ENCODE assay signal across 31 cellular contexts in genomic region chr4:52058275-52058674, GRCh38. TPM values are rescaled to one million over a fixed set of nuclear protein-coding genes. Genes with fewer than 3 reads are reported as not detected.
"Had no signal": no experiment of that assay in that cellular context is flagged by ENCODE, and none has a peak within 500 bp of the region (broad histone marks: within the 10 kb centered on the region; RNA-seq: fewer than 3 reads in every experiment).

No MANE protein-coding gene starts in this region.

- ATAC-seq: activated CD4-positive, alpha-beta T cell treated with anti-CD3 and anti-CD28 coated beads for 36 hours; activated CD8-positive, alpha-beta memory T cell treated with anti-CD3 and anti-CD28 coated beads, Interleukin-2, amount 10 ng/mL, durations not matched to agents 7 days and 5 days; activated CD8-positive, alpha-beta T cell treated with anti-CD3 and anti-CD28 coated beads, Interleukin-2, amount 10 ng/mL, durations not matched to agents 7 days and 5 days; activated naive CD4-positive, alpha-beta T cell treated with anti-CD3 and anti-CD28 coated beads, Interleukin-2, amount 50 U/mL, for 72 hours; gastroesophageal sphincter; heart right ventricle had no signal

- H3K4me3 Mint-ChIP-seq: activated CD4-positive, alpha-beta memory T cell treated with anti-CD3 and anti-CD28 coated beads for 36 hours; activated CD4-positive, alpha-beta T cell treated with anti-CD3 and anti-CD28 coated beads for 36 hours; activated CD4-positive, alpha-beta T cell treated with anti-CD3 and anti-CD28 coated beads, Interleukin-2, amount 10 ng/mL, durations not matched to agents 24 days and 14 days; activated CD8-positive, alpha-beta memory T cell treated with anti-CD3 and anti-CD28 coated beads, Interleukin-2, amount 10 ng/mL, durations not matched to agents 7 days and 5 days; activated CD8-positive, alpha-beta T cell treated with anti-CD3 and anti-CD28 coated beads, Interleukin-2, amount 10 ng/mL, durations not matched to agents 7 days and 5 days; activated naive CD4-positive, alpha-beta T cell treated with anti-CD3 and anti-CD28 coated beads, Interleukin-2, amount 10 ng/mL, durations not matched to agents 7 days and 5 days; activated naive CD8-positive, alpha-beta T cell treated with anti-CD3 and anti-CD28 coated beads, Interleukin-2, amount 10 ng/mL, durations not matched to agents 7 days and 5 days; activated T-helper 1 cell treated with anti-CD3 and anti-CD28 coated beads, Interleukin-12 subunit alpha, Interleukin-12 subunit beta, Interleukin-2, Interleukin-4 antibody, amounts not matched to agents 30 ng/mL and 10 ng/mL and 1 ng/mL, durations not matched to agents 14 hours and 24 hours and 36 hours; brain; central memory CD8-positive, alpha-beta T cell; dendritic cell treated with granulocyte-macrophage colony-stimulating factor and Interleukin-4, amounts not matched to agents 40 ng/mL and 50 ng/mL, for 4 days; endodermal cell had no signal

- H3K9me3 Mint-ChIP-seq: activated CD4-positive, alpha-beta memory T cell treated with anti-CD3 and anti-CD28 coated beads for 36 hours; activated CD4-positive, alpha-beta T cell treated with anti-CD3 and anti-CD28 coated beads, Interleukin-2, amount 10 ng/mL, durations not matched to agents 24 days and 14 days; activated naive CD4-positive, alpha-beta T cell treated with anti-CD3 and anti-CD28 coated beads, Interleukin-2, amount 10 ng/mL, durations not matched to agents 7 days and 5 days; activated naive CD4-positive, alpha-beta T cell treated with anti-CD3 and anti-CD28 coated beads, Interleukin-2, amount 50 U/mL, for 72 hours; activated naive CD8-positive, alpha-beta T cell treated with anti-CD3 and anti-CD28 coated beads, Interleukin-2, amount 10 ng/mL, durations not matched to agents 7 days and 5 days; activated T-helper 1 cell treated with anti-CD3 and anti-CD28 coated beads, Interleukin-12 subunit alpha, Interleukin-12 subunit beta, Interleukin-2, Interleukin-4 antibody, amounts not matched to agents 30 ng/mL and 10 ng/mL and 1 ng/mL, durations not matched to agents 14 hours and 24 hours and 36 hours; activated T-helper 2 cell treated with anti-CD3 and anti-CD28 coated beads, Interferon-gamma antibody, Interleukin-2, Interleukin-4, amounts not matched to agents 10 μg/mL and 5 μg/mL and 100 μg/mL, durations not matched to agents 14 hours and 24 hours and 36 hours; central memory CD8-positive, alpha-beta T cell; dendritic cell treated with granulocyte-macrophage colony-stimulating factor and Interleukin-4, amounts not matched to agents 40 ng/mL and 50 ng/mL, for 4 days; endodermal cell had no signal

- H3K36me3 Mint-ChIP-seq: activated CD4-positive, alpha-beta memory T cell treated with anti-CD3 and anti-CD28 coated beads for 36 hours; activated CD8-positive, alpha-beta memory T cell treated with anti-CD3 and anti-CD28 coated beads, Interleukin-2, amount 10 ng/mL, durations not matched to agents 7 days and 5 days; activated naive CD4-positive, alpha-beta T cell treated with anti-CD3 and anti-CD28 coated beads, Interleukin-2, amount 10 ng/mL, durations not matched to agents 7 days and 5 days; activated naive CD8-positive, alpha-beta T cell treated with anti-CD3 and anti-CD28 coated beads, Interleukin-2, amount 10 ng/mL, durations not matched to agents 7 days and 5 days; brain had no signal

- H3K4me1 ChIP-seq: ascending aorta had no signal

- DNase-seq: activated CD4-positive, alpha-beta memory T cell treated with anti-CD3 and anti-CD28 coated beads for 36 hours; activated CD4-positive, alpha-beta T cell treated with anti-CD3 and anti-CD28 coated beads for 36 hours; activated CD4-positive, alpha-beta T cell treated with anti-CD3 and anti-CD28 coated beads, Interleukin-2, amount 10 ng/mL, durations not matched to agents 24 days and 14 days; activated CD4-positive, CD25-positive, alpha-beta regulatory T cell; activated CD4-positive, CD25-positive, alpha-beta regulatory T cell treated with anti-CD3 and anti-CD28 coated beads, Interleukin-2, amount 50 U/mL, for 72 hours; activated CD8-positive, alpha-beta memory T cell treated with anti-CD3 and anti-CD28 coated beads, Interleukin-2, amount 10 ng/mL, durations not matched to agents 7 days and 5 days; activated CD8-positive, alpha-beta memory T cell treated with anti-CD3 and anti-CD28 coated beads, Interleukin-2, amount 50 U/mL, for 4 hours; activated CD8-positive, alpha-beta T cell treated with anti-CD3 and anti-CD28 coated beads, Interleukin-2, amount 10 ng/mL, durations not matched to agents 7 days and 5 days; activated gamma-delta T cell; activated naive CD4-positive, alpha-beta T cell; activated naive CD4-positive, alpha-beta T cell treated with anti-CD3 and anti-CD28 coated beads, Interleukin-2, amount 10 ng/mL, durations not matched to agents 7 days and 5 days; activated naive CD8-positive, alpha-beta T cell treated with anti-CD3 and anti-CD28 coated beads, Interleukin-2, amount 10 ng/mL, durations not matched to agents 7 days and 5 days; activated T-cell treated with anti-CD3 and anti-CD28 coated beads, Interleukin-2, amount 50 U/mL, for 1 hour; activated T-cell treated with anti-CD3 and anti-CD28 coated beads, Interleukin-2, amount 50 U/mL, for 48 hours; dorsolateral prefrontal cortex; effector memory CD4-positive, alpha-beta T cell; endodermal cell; erythroblast; foreskin melanocyte; heart right ventricle; T-helper 2 cell had no signal

- H3K4me3 ChIP-seq: ascending aorta, coronary artery, dorsolateral prefrontal cortex, esophagus muscularis mucosa, gastroesophageal sphincter, heart right ventricle had no signal

- H3K27me3 ChIP-seq: ascending aorta, dorsolateral prefrontal cortex had no signal

- H3K27ac Mint-ChIP-seq: activated CD4-positive, alpha-beta memory T cell treated with anti-CD3 and anti-CD28 coated beads for 36 hours; activated CD4-positive, alpha-beta T cell treated with anti-CD3 and anti-CD28 coated beads for 36 hours; activated CD4-positive, alpha-beta T cell treated with anti-CD3 and anti-CD28 coated beads, Interleukin-2, amount 10 ng/mL, durations not matched to agents 24 days and 14 days; activated CD8-positive, alpha-beta memory T cell treated with anti-CD3 and anti-CD28 coated beads, Interleukin-2, amount 10 ng/mL, durations not matched to agents 7 days and 5 days; activated CD8-positive, alpha-beta T cell treated with anti-CD3 and anti-CD28 coated beads, Interleukin-2, amount 10 ng/mL, durations not matched to agents 7 days and 5 days; activated naive CD4-positive, alpha-beta T cell treated with anti-CD3 and anti-CD28 coated beads, Interleukin-2, amount 10 ng/mL, durations not matched to agents 7 days and 5 days; activated naive CD4-positive, alpha-beta T cell treated with anti-CD3 and anti-CD28 coated beads, Interleukin-2, amount 50 U/mL, for 72 hours; activated naive CD8-positive, alpha-beta T cell treated with anti-CD3 and anti-CD28 coated beads, Interleukin-2, amount 10 ng/mL, durations not matched to agents 7 days and 5 days; activated T-helper 1 cell treated with anti-CD3 and anti-CD28 coated beads, Interleukin-12 subunit alpha, Interleukin-12 subunit beta, Interleukin-2, Interleukin-4 antibody, amounts not matched to agents 30 ng/mL and 10 ng/mL and 1 ng/mL, durations not matched to agents 14 hours and 24 hours and 36 hours; activated T-helper 2 cell treated with anti-CD3 and anti-CD28 coated beads, Interferon-gamma antibody, Interleukin-2, Interleukin-4, amounts not matched to agents 10 μg/mL and 5 μg/mL and 100 μg/mL, durations not matched to agents 14 hours and 24 hours and 36 hours; dendritic cell treated with granulocyte-macrophage colony-stimulating factor and Interleukin-4, amounts not matched to agents 40 ng/mL and 50 ng/mL, for 4 days; endodermal cell had no signal

- H3K4me1 Mint-ChIP-seq: activated CD4-positive, alpha-beta T cell treated with anti-CD3 and anti-CD28 coated beads for 36 hours; activated CD4-positive, alpha-beta T cell treated with anti-CD3 and anti-CD28 coated beads, Interleukin-2, amount 10 ng/mL, durations not matched to agents 24 days and 14 days; activated CD8-positive, alpha-beta memory T cell treated with anti-CD3 and anti-CD28 coated beads, Interleukin-2, amount 10 ng/mL, durations not matched to agents 7 days and 5 days; activated naive CD4-positive, alpha-beta T cell treated with anti-CD3 and anti-CD28 coated beads, Interleukin-2, amount 10 ng/mL, durations not matched to agents 7 days and 5 days; activated naive CD8-positive, alpha-beta T cell treated with anti-CD3 and anti-CD28 coated beads, Interleukin-2, amount 10 ng/mL, durations not matched to agents 7 days and 5 days; central memory CD8-positive, alpha-beta T cell had no signal

- H3K27ac ChIP-seq: ascending aorta, coronary artery, dorsolateral prefrontal cortex, gastroesophageal sphincter had no signal

- H3K9me3 ChIP-seq: ascending aorta, esophagus muscularis mucosa, gastroesophageal sphincter, heart right ventricle had no signal

- H3K36me3 ChIP-seq: ascending aorta, esophagus muscularis mucosa, gastroesophageal sphincter had no signal

RNA-seq across cellular contexts. Expression of gene SPATA18, which starts 7.2 kb away (rescaled TPM):
- total RNA-seq: activated CD4-positive, alpha-beta memory T cell treated with anti-CD3 and anti-CD28 coated beads for 36 hours had no signal
